1 cellular context compared by ENCODE assay signal in the genomic region with DNA sequence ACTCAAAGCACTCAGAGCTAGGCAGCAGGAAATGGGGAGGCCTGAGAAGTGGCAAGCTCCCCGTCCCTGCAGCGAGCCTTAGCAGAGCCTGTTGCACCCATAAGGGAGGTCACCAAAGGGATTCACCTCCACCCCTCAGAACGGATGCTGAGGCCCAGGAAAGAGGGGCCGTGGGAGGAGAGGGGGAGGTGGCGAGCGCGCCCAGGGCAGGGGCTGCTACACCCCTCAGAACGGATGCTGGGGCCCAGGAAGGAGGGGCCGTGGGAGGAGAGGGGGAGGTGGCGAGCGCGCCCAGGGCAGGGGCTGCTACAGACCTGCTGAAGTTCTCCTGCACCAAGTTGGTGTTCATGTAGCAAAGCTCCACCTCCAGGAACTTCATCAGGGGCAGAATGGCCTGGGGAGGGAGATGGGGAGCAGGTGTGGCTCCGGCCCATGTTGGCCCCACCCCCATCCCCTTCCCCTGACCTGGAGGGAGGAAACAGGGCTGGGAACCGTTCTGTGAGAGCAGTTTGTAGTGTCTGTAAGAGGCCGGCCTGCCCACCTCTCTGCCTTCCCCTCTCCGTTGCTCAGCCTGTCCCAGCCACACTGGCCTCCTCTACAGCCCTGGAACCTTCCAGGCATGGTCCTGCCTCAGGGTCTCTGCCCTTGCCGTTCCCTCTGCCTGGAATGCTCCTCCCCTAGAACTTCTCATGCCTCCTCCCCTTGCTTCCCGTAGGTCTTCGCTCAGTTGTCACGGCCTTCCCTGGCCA.
TF ChIP-seq lines count a peak whose summit lies in the region.

No MANE protein-coding gene starts in this region.

TF ChIP-seq in HCT116, 20 proteins besides CTCF, POLR2A, EP300 and RAD21 (continued from another document):
- TF ChIP-seq ATF3 (IDR thresholded peaks at IDR 0.05) (no peak), EGR1 (IDR thresholded peaks at IDR 0.05; ENCODE audit: low read depth) (no peak), MAX (IDR thresholded peaks at IDR 0.05) (no peak), EZH2 (IDR thresholded peaks at IDR 0.05) (no peak), SP1 (IDR thresholded peaks at IDR 0.05; ENCODE audit: low read depth) (no peak), YY1 (IDR thresholded peaks at IDR 0.05; ENCODE audit: extremely low read depth, insufficient replicate concordance, low read depth, low read length) (no peak)
- TF ChIP-seq, protein P1, sequence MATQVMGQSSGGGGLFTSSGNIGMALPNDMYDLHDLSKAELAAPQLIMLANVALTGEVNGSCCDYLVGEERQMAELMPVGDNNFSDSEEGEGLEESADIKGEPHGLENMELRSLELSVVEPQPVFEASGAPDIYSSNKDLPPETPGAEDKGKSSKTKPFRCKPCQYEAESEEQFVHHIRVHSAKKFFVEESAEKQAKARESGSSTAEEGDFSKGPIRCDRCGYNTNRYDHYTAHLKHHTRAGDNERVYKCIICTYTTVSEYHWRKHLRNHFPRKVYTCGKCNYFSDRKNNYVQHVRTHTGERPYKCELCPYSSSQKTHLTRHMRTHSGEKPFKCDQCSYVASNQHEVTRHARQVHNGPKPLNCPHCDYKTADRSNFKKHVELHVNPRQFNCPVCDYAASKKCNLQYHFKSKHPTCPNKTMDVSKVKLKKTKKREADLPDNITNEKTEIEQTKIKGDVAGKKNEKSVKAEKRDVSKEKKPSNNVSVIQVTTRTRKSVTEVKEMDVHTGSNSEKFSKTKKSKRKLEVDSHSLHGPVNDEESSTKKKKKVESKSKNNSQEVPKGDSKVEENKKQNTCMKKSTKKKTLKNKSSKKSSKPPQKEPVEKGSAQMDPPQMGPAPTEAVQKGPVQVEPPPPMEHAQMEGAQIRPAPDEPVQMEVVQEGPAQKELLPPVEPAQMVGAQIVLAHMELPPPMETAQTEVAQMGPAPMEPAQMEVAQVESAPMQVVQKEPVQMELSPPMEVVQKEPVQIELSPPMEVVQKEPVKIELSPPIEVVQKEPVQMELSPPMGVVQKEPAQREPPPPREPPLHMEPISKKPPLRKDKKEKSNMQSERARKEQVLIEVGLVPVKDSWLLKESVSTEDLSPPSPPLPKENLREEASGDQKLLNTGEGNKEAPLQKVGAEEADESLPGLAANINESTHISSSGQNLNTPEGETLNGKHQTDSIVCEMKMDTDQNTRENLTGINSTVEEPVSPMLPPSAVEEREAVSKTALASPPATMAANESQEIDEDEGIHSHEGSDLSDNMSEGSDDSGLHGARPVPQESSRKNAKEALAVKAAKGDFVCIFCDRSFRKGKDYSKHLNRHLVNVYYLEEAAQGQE (IDR thresholded peaks at IDR 0.05; ENCODE audit: low read depth), result no peak
